In genomic region chr1:43381609-43382008, GRCh38 we compare ENCODE assay signal across 11 cellular contexts. TPM values are rescaled to one million over a fixed set of nuclear protein-coding genes. Genes with fewer than 3 reads are reported as not detected.
A peak's percentile ranks its signal among the peaks of the same experiment; 100 is the strongest.
DNase-seq lines count a peak whose midpoint lies in the region; ATAC-seq and TF ChIP-seq lines count a peak whose summit lies in the region.
"Had no signal": no experiment of that assay in that cellular context is flagged by ENCODE, and none has a peak within 500 bp of the region (broad histone marks: within the 10 kb centered on the region; RNA-seq: fewer than 3 reads in every experiment).

No MANE protein-coding gene starts in this region.

- 51 to 70% methylated on average over 3 of the region's 3 CpGs for WGBS in testis, 2 donors

- no peaks in the 10 kb centered on the region for H3K9me3 Mint-ChIP-seq in activated naive CD8-positive, alpha-beta T cell (ENCODE audit: low read depth)
- no peaks in the 10 kb centered on the region for H3K9me3 Mint-ChIP-seq in activated naive CD8-positive, alpha-beta T cell treated with anti-CD3 and anti-CD28 coated beads for 36 hours

- H3K4me1 ChIP-seq in lower lobe of right lung (peaks cover 18% of the 10 kb centered on the region), testis (peaks cover 16% of the 10 kb centered on the region)

- H3K9me3 ChIP-seq in WERI-Rb-1 (ENCODE audit: severe bottlenecking), result no peaks in the 10 kb centered on the region
- H3K9me3 ChIP-seq in lower lobe of right lung, result no peaks in the 10 kb centered on the region
- no peaks in the 10 kb centered on the region for H3K9me3 ChIP-seq in testis

- peak overlapping the region; percentile 97 for H3K27ac ChIP-seq in WERI-Rb-1
- H3K27ac ChIP-seq in lower lobe of right lung, result no peak overlapping the region
- peak overlapping the region; percentile 4 to 26 for H3K27ac ChIP-seq in testis

- peak; percentile 68 to 73 for ATAC-seq in lower lobe of right lung
- ATAC-seq: Panc1 had no signal

- H3K4me3 ChIP-seq in WERI-Rb-1 (ENCODE audit: low read depth, low read length) (no peak overlapping the region), lower lobe of right lung (no peak overlapping the region), testis (no peak overlapping the region)

- TF ChIP-seq CTCF in WERI-Rb-1 (IDR thresholded peaks at IDR 0.05; ENCODE audit: low read depth, low read length), result no peak
- no peak for TF ChIP-seq CTCF in lower lobe of right lung (IDR thresholded peaks at IDR 0.05)
- no peak for TF ChIP-seq CTCF in testis (IDR thresholded peaks at IDR 0.05)

- H3K4me1 Mint-ChIP-seq in activated naive CD8-positive, alpha-beta T cell (ENCODE audit: low read depth), result peaks cover 18% of the 10 kb centered on the region
- H3K4me1 Mint-ChIP-seq in activated naive CD8-positive, alpha-beta T cell treated with anti-CD3 and anti-CD28 coated beads for 36 hours, result peaks cover 13% of the 10 kb centered on the region

- no peaks in the 10 kb centered on the region for H3K27me3 Mint-ChIP-seq in activated naive CD8-positive, alpha-beta T cell
- no peaks in the 10 kb centered on the region for H3K27me3 Mint-ChIP-seq in activated naive CD8-positive, alpha-beta T cell treated with anti-CD3 and anti-CD28 coated beads for 36 hours

- H3K27me3 ChIP-seq in WERI-Rb-1 (ENCODE audit: insufficient read depth, low read depth, severe bottlenecking) (no peaks in the 10 kb centered on the region), lower lobe of right lung (ENCODE audit: low read depth) (no peaks in the 10 kb centered on the region), testis (no peaks in the 10 kb centered on the region)

- no peak overlapping the region for H3K4me3 Mint-ChIP-seq in activated naive CD8-positive, alpha-beta T cell
- H3K4me3 Mint-ChIP-seq in activated naive CD8-positive, alpha-beta T cell treated with anti-CD3 and anti-CD28 coated beads for 36 hours, result no peak overlapping the region

- intact Hi-C loops in lower lobe of right lung (cut with DNase I) (no loop called here), testis (cut with DNase I; ENCODE audit: low total_unique reads) (no loop called here)

- no peak for TF ChIP-seq POLR2A in testis (IDR thresholded peaks at IDR 0.05)

- peak overlapping the region; percentile 30 for H3K27ac Mint-ChIP-seq in activated naive CD8-positive, alpha-beta T cell
- H3K27ac Mint-ChIP-seq in activated naive CD8-positive, alpha-beta T cell treated with anti-CD3 and anti-CD28 coated beads for 36 hours, result no peak overlapping the region

- DNase-seq in activated naive CD8-positive, alpha-beta T cell treated with anti-CD3 and anti-CD28 coated beads for 36 hours, result no peak
- DNase-seq in WERI-Rb-1, result no peak
- DNase-seq in lower lobe of right lung, result no peak
- DNase-seq in testis, result no peak
- no peak for DNase-seq in COR-L47 (lab: John Stamatoyannopoulos, UW)
- no peak for DNase-seq in NCI-H226
- DNase-seq in NCI-H2171 (lab: John Stamatoyannopoulos, UW), result no peak

- H3K36me3 Mint-ChIP-seq in activated naive CD8-positive, alpha-beta T cell, result peaks cover 2% of the 10 kb centered on the region
- peaks cover 11% of the 10 kb centered on the region for H3K36me3 Mint-ChIP-seq in activated naive CD8-positive, alpha-beta T cell treated with anti-CD3 and anti-CD28 coated beads for 36 hours

- H3K36me3 ChIP-seq in WERI-Rb-1 (peaks cover 44% of the 10 kb centered on the region), lower lobe of right lung (peaks cover 70% of the 10 kb centered on the region), testis (ENCODE audit: low read depth, missing control alignments) (no peaks in the 10 kb centered on the region)

RNA-seq across cellular contexts. Expression of gene MED8, which starts 8.0 kb away (rescaled TPM):
- total RNA-seq in activated naive CD8-positive, alpha-beta T cell treated with anti-CD3 and anti-CD28 coated beads for 36 hours, result 10 to 100 TPM; 34.1 to 35.7 TPM
- total RNA-seq in lower lobe of right lung (35.4 TPM), testis (10 to 100 TPM; 43.2 to 49.4 TPM)
- 46.5 TPM for polyA plus RNA-seq in testis (ENCODE audit: insufficient read depth, low read depth, low replicate concordance)

RNA-seq across cellular contexts. Expression of gene SZT2, which starts 8.1 kb away (rescaled TPM):
- 10 to 100 TPM; 22.4 to 27.6 TPM for total RNA-seq in activated naive CD8-positive, alpha-beta T cell treated with anti-CD3 and anti-CD28 coated beads for 36 hours
- total RNA-seq in lower lobe of right lung (71.5 TPM), testis (100 to 1,000 TPM in 1 of 2 donors, 10 to 100 TPM in 1; 90.1 to 115 TPM)
- polyA plus RNA-seq in testis (ENCODE audit: insufficient read depth, low read depth, low replicate concordance), result 40.0 TPM

RNA-seq across cellular contexts. Expression of gene ELOVL1, which starts 13.8 kb away (rescaled TPM):
- total RNA-seq in activated naive CD8-positive, alpha-beta T cell treated with anti-CD3 and anti-CD28 coated beads for 36 hours, result 10 to 100 TPM; 66.9 to 67.4 TPM
- total RNA-seq in lower lobe of right lung, result 99.8 TPM
- 10 to 100 TPM; 30.6 to 40.1 TPM for total RNA-seq in testis
- polyA plus RNA-seq in testis (ENCODE audit: insufficient read depth, low read depth, low replicate concordance), result 51.5 TPM

RNA-seq across cellular contexts. Expression of gene CDC20, which starts 22.8 kb away (rescaled TPM):
- total RNA-seq in activated naive CD8-positive, alpha-beta T cell treated with anti-CD3 and anti-CD28 coated beads for 36 hours, result 100 to 1,000 TPM; 182 to 184 TPM
- total RNA-seq in lower lobe of right lung (2.4 TPM), testis (10 to 100 TPM; 44.7 to 48.6 TPM)
- polyA plus RNA-seq in testis (ENCODE audit: insufficient read depth, low read depth, low replicate concordance), result 135 TPM

RNA-seq across cellular contexts. Expression of gene MPL, which starts 44.0 kb away (rescaled TPM):
- not detected for total RNA-seq in activated naive CD8-positive, alpha-beta T cell treated with anti-CD3 and anti-CD28 coated beads for 36 hours
- total RNA-seq in lower lobe of right lung, result 0.65 TPM
- total RNA-seq in testis, result under 1 TPM; 0.47 to 0.56 TPM
- 0.32 TPM for polyA plus RNA-seq in testis (ENCODE audit: insufficient read depth, low read depth, low replicate concordance)
- total RNA-seq: A673, astrocyte had no signal
